In the genomic region with DNA sequence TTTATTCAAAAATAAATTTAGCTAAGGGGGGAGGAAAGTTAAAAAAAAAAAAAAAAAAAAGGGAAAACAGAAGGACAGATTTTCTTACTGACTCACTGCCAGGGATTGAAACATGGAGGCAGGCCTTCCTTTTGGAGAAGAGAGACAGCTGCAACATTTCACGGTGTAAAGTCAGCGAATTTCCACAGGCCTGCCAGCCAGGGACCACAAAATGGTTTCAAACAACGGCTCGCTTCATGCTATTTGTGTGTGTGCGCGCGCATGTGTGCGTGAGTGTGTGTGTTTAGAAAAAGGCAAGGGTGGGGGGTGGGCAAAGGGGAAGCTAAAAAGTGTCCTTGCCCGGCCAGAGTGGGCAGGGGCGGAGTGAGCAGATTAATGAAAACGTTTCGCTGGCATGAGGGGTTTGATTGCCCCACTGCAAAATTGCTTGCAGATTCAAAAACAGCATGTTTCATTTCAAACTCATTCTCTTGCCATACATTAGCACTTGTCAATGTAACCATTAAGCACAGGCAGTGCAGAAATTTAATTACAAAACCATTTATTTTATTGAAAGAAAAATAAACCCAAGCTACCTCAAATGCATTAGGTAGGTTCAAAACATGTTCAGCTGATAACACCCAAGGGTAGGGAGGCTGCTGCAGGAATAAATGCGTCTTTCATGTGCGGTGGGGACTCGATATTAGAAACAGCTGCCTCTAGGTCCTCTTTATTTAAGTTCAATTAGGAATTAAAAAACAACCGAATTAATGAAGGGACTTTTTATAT, we compare ENCODE assay signal across 8 cellular contexts.
"Had no signal": no experiment of that assay in that cellular context is flagged by ENCODE, and none has a peak within 500 bp of the region (broad histone marks: within the 10 kb centered on the region; RNA-seq: fewer than 3 reads in every experiment).

No MANE protein-coding gene starts in this region.

- H3K4me1 ChIP-seq: foreskin keratinocyte, thyroid gland had no signal

- H3K9me3 ChIP-seq: thyroid gland had no signal

- DNase-seq: activated CD4-positive, alpha-beta T cell treated with anti-CD3 and anti-CD28 coated beads, Interleukin-2, amount 10 ng/mL, durations not matched to agents 7 days and 5 days; activated CD4-positive, CD25-positive, alpha-beta regulatory T cell; activated naive CD4-positive, alpha-beta T cell treated with anti-CD3 and anti-CD28 coated beads, Interleukin-2, amount 50 U/mL, for 16 hours; foreskin keratinocyte; left colon; thyroid gland had no signal

- H3K36me3 ChIP-seq: thyroid gland had no signal

- H3K4me3 ChIP-seq: smooth muscle cell, thyroid gland had no signal

- H3K27me3 ChIP-seq: thyroid gland had no signal

- ATAC-seq: foreskin keratinocyte; left colon; stimulated activated effector memory CD8-positive, alpha-beta T cell treated with anti-CD3 and anti-CD28 coated beads, Interleukin-12 subunit alpha, Interleukin-12 subunit beta, amount 100 ng/mL, for 72 hours had no signal

- H3K27ac ChIP-seq: foreskin keratinocyte, thyroid gland had no signal

- H3K4me2 ChIP-seq: smooth muscle cell had no signal
